In the genomic region with DNA sequence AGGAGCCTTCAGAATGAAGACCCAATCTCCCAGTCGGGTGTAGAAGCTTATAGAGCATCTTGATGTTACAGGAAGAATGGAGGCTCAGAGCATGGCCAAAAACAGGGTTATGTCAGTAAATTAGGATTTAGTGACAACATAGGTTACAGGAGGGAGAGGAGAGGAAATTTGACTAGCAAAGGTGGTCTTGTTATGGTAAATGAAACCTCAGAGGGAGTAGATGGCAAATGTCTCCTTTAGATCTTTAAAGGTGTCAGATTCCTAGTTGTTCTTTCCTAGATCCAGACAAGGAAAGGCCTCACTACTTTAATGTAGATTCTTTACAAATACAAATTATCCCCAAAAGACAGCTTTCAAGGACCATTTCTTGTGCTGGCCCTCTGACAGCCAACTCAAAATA, we compare ENCODE assay signal across 16 cellular contexts.
DNase-seq lines count a peak whose midpoint lies in the region; ATAC-seq and TF ChIP-seq lines count a peak whose summit lies in the region.
"Had no signal": no experiment of that assay in that cellular context is flagged by ENCODE, and none has a peak within 500 bp of the region (broad histone marks: within the 10 kb centered on the region; RNA-seq: fewer than 3 reads in every experiment).

No MANE protein-coding gene starts in this region.

- H3K36me3 ChIP-seq in iPS-20b (ENCODE audit: insufficient read depth, low read depth, low read length): no peaks in the 10 kb centered on the region
- H3K36me3 ChIP-seq in prostate gland: no peaks in the 10 kb centered on the region
- H3K36me3 ChIP-seq in upper lobe of right lung: no peaks in the 10 kb centered on the region
- H3K36me3 ChIP-seq: BLaER1 had no signal

- no peaks in the 10 kb centered on the region for H3K79me1 ChIP-seq in H9 (ENCODE audit: insufficient read depth, low read depth, low read length, poor library complexity, severe bottlenecking)

- H3T11ph ChIP-seq in H9 (ENCODE audit: low read length): no peak overlapping the region

- H3K4me3 Mint-ChIP-seq in H9 (no peak overlapping the region), WTC11 (no peak overlapping the region)
- no peak overlapping the region for H3K4me3 Mint-ChIP-seq in naive thymus-derived CD8-positive, alpha-beta T cell
- H3K4me3 Mint-ChIP-seq: CD14-positive monocyte; CD4-positive, alpha-beta memory T cell had no signal

- H3K9me3 ChIP-seq in H9 (ENCODE audit: control insufficient read depth, low read depth, low read length) (no peaks in the 10 kb centered on the region), iPS-20b (ENCODE audit: insufficient read depth, low read depth, low read length) (no peaks in the 10 kb centered on the region), prostate gland (no peaks in the 10 kb centered on the region), upper lobe of right lung (no peaks in the 10 kb centered on the region)
- H3K9me3 ChIP-seq: BLaER1 had no signal

- TF ChIP-seq POLR2A in prostate gland (IDR thresholded peaks at IDR 0.05): no peak

- no peak overlapping the region for H3K4me2 ChIP-seq in H9 (ENCODE audit: insufficient read depth, insufficient read length, low read length)
- H3K4me2 ChIP-seq: BLaER1 had no signal

- H2BK15ac ChIP-seq in H9 (ENCODE audit: low read depth, low read length): no peak overlapping the region

- TF ChIP-seq CTCF in H9 (conservative IDR thresholded peaks at IDR 0.05) (no peak), WTC11 (IDR thresholded peaks at IDR 0.05) (no peak), prostate gland (IDR thresholded peaks at IDR 0.05) (no peak), upper lobe of right lung (IDR thresholded peaks at IDR 0.05) (no peak)

- ATAC-seq in WTC11 (peak; percentile 70), upper lobe of right lung (no peak)
- ATAC-seq in naive thymus-derived CD8-positive, alpha-beta T cell: no peak

- no peak overlapping the region for H2AFZ ChIP-seq in H9 (ENCODE audit: low read length)
- H2AFZ ChIP-seq: GM23248 had no signal

- no peak overlapping the region for H3K4ac ChIP-seq in H9 (ENCODE audit: low read depth, low read length)

- H3K9me3 Mint-ChIP-seq in H9: no peaks in the 10 kb centered on the region
- H3K9me3 Mint-ChIP-seq in WTC11: peaks cover 5% of the 10 kb centered on the region
- peaks cover 0 to 30% (median 5%) of the 10 kb centered on the region in 9 donors for H3K9me3 Mint-ChIP-seq in naive thymus-derived CD8-positive, alpha-beta T cell

- H2BK12ac ChIP-seq in H9 (ENCODE audit: insufficient read length, low read depth, low read length): no peak overlapping the region

- no peaks in the 10 kb centered on the region for H3K23me2 ChIP-seq in H9 (ENCODE audit: insufficient read length, low read depth, low read length, poor library complexity, severe bottlenecking)

- no peaks in the 10 kb centered on the region for H3K27me3 Mint-ChIP-seq in H9 (ENCODE audit: low read depth)
- H3K27me3 Mint-ChIP-seq in WTC11 (ENCODE audit: low read depth): no peaks in the 10 kb centered on the region
- H3K27me3 Mint-ChIP-seq in naive thymus-derived CD8-positive, alpha-beta T cell: no peaks in the 10 kb centered on the region
- H3K27me3 Mint-ChIP-seq: CD4-positive, alpha-beta memory T cell had no signal

- H3K4me1 ChIP-seq in H9 (ENCODE audit: insufficient read depth, low read length) (peaks cover 2% of the 10 kb centered on the region; the same call in 1 of the 2 replicates), iPS-20b (ENCODE audit: insufficient read depth, low read length) (peaks cover 29% of the 10 kb centered on the region), prostate gland (replicated peaks) (no peaks in the 10 kb centered on the region), upper lobe of right lung (no peaks in the 10 kb centered on the region)
- H3K4me1 ChIP-seq: BLaER1 had no signal

- H3K9ac ChIP-seq in H9 (ENCODE audit: extremely low read depth, insufficient read length, low read length) (no peak overlapping the region), iPS-20b (ENCODE audit: low read depth, low read length) (no peak overlapping the region)
- H3K9ac ChIP-seq: BLaER1, GM23248 had no signal

- no peak overlapping the region for H2BK120ac ChIP-seq in H9 (ENCODE audit: low read depth, low read length, poor library complexity, severe bottlenecking)

- H4K5ac ChIP-seq in H9 (ENCODE audit: insufficient read length, low read depth, low read length): no peak overlapping the region

- DNase-seq in H9: no peak
- no peak for DNase-seq in WTC11 (ENCODE audit: low spot score)
- no peak for DNase-seq in prostate gland (ENCODE audit: low spot score)
- DNase-seq in activated CD8-positive, alpha-beta memory T cell treated with anti-CD3 and anti-CD28 coated beads, Interleukin-2, amount 50 U/mL, for 4 hours: no peak
- no peak for DNase-seq in naive thymus-derived CD8-positive, alpha-beta T cell
- no peak for DNase-seq in upper lobe of right lung
- DNase-seq: 8988T; CD4-positive, alpha-beta memory T cell; DMS153; DMS79; GDM1; GM23248; HCEC 1CT had no signal

- H4K8ac ChIP-seq in H9 (replicated peaks; ENCODE audit: insufficient read length, low read depth, low read length): no peak overlapping the region

- H3K4me1 Mint-ChIP-seq in H9 (peaks cover 28 to 30% of the 10 kb centered on the region in 2 experiments), WTC11 (peaks cover 41% of the 10 kb centered on the region)
- H3K4me1 Mint-ChIP-seq in naive thymus-derived CD8-positive, alpha-beta T cell: no peaks in the 10 kb centered on the region
- H3K4me1 Mint-ChIP-seq: CD14-positive monocyte; CD4-positive, alpha-beta memory T cell had no signal

- H3K23ac ChIP-seq in H9 (ENCODE audit: insufficient read length, low read depth, low read length): no peak overlapping the region

- peak overlapping the region; percentile 24; the same call in 1 of the 2 replicates for H3K4me3 ChIP-seq in iPS-20b (ENCODE audit: low read length)
- no peak overlapping the region for H3K4me3 ChIP-seq in prostate gland
- no peak overlapping the region for H3K4me3 ChIP-seq in upper lobe of right lung
- H3K4me3 ChIP-seq: BLaER1, GM23248 had no signal

- H4K91ac ChIP-seq in H9 (ENCODE audit: insufficient read length, low read depth, low read length): no peak overlapping the region

- no peak overlapping the region for H2BK5ac ChIP-seq in H9 (ENCODE audit: insufficient read length, low read length)

- no peak overlapping the region for H2AK5ac ChIP-seq in H9 (ENCODE audit: insufficient read length, low read length)

- H3K14ac ChIP-seq in H9 (ENCODE audit: insufficient read depth, low read length): no peak overlapping the region

- no peaks in the 10 kb centered on the region for H3K36me3 Mint-ChIP-seq in H9 (ENCODE audit: insufficient read depth in 1 of 3, low read depth in 3 of 3)
- H3K36me3 Mint-ChIP-seq in WTC11: no peaks in the 10 kb centered on the region
- no peaks in the 10 kb centered on the region for H3K36me3 Mint-ChIP-seq in naive thymus-derived CD8-positive, alpha-beta T cell
- H3K36me3 Mint-ChIP-seq: CD14-positive monocyte; CD4-positive, alpha-beta memory T cell had no signal

- H3K27ac Mint-ChIP-seq in H9 (peak overlapping the region in 2 of 3 experiments; percentile 15 to 76; a peak in 3 of 7 replicates), WTC11 (peak overlapping the region; percentile 91)
- H3K27ac Mint-ChIP-seq in naive thymus-derived CD8-positive, alpha-beta T cell: no peak overlapping the region
- H3K27ac Mint-ChIP-seq: CD14-positive monocyte; CD4-positive, alpha-beta memory T cell had no signal

- no peak overlapping the region for H3K18ac ChIP-seq in H9 (ENCODE audit: insufficient read length, low read depth, low read length)

- no peaks in the 10 kb centered on the region for H3K27me3 ChIP-seq in H9 (ENCODE audit: insufficient read depth, low read length)
- H3K27me3 ChIP-seq in iPS-20b (ENCODE audit: insufficient read depth, low read length): no peaks in the 10 kb centered on the region
- H3K27me3 ChIP-seq in prostate gland (replicated peaks; ENCODE audit: insufficient read depth): no peaks in the 10 kb centered on the region
- no peaks in the 10 kb centered on the region for H3K27me3 ChIP-seq in upper lobe of right lung
- H3K27me3 ChIP-seq: BLaER1 had no signal

- no peak overlapping the region for H3K56ac ChIP-seq in H9 (ENCODE audit: insufficient read length, low read depth, low read length)

- H4K20me1 ChIP-seq in H9 (ENCODE audit: control insufficient read depth, insufficient read depth, insufficient read length): no peaks in the 10 kb centered on the region
- H4K20me1 ChIP-seq: BLaER1 had no signal

- H2BK20ac ChIP-seq in H9 (ENCODE audit: low read depth, low read length, poor library complexity, severe bottlenecking): no peak overlapping the region

- CTCF ChIA-PET in WTC11 (lab: Charles Lee): no interaction called here

- H3K79me2 ChIP-seq in H9 (ENCODE audit: insufficient read depth, low read length): no peaks in the 10 kb centered on the region

- intact Hi-C loops in prostate gland (cut with DNase I) (no loop called here), upper lobe of right lung (cut with DNase I) (no loop called here)

- no CpG with 5 or more reads among the region's 1 CpG for WGBS in H9 (ENCODE audit: extremely low coverage, insufficient read length, low lambda C conversion rate)
- 56% methylated on average over 1 of the region's 1 CpG for WGBS in prostate gland

- POLR2A ChIA-PET in WTC11 (lab: Charles Lee): interaction anchor here (0.8 kb wide), 1 partner anchor 12 kb away, joined by 5 read pairs; no protein-coding TSS in a partner anchor
- POLR2A ChIA-PET in naive thymus-derived CD8-positive, alpha-beta T cell (lab: Charles Lee): no interaction called here

- no peak overlapping the region for H3K27ac ChIP-seq in H9 (ENCODE audit: insufficient read length, low read depth, low read length)
- H3K27ac ChIP-seq in iPS-20b (ENCODE audit: low read length): no peak overlapping the region
- H3K27ac ChIP-seq in prostate gland: no peak overlapping the region
- H3K27ac ChIP-seq in upper lobe of right lung: no peak overlapping the region
- H3K27ac ChIP-seq: BLaER1, GM23248 had no signal

TF ChIP-seq in WTC11, 78 proteins besides CTCF, POLR2A, EP300 and RAD21 (continues in another document):
- TF ChIP-seq MYBL2 (CRISPR knock-in tag; IDR thresholded peaks at IDR 0.05) (no peak), ETV6 (CRISPR knock-in tag; IDR thresholded peaks at IDR 0.05) (no peak), ZSCAN18 (CRISPR knock-in tag; IDR thresholded peaks at IDR 0.05) (no peak), EMX1 (CRISPR knock-in tag; IDR thresholded peaks at IDR 0.05) (no peak), GTF2I (CRISPR knock-in tag; conservative IDR thresholded peaks at IDR 0.05) (no peak)

Comparison
In these comparisons a context has a peak if more than half of its experiments do, and no peak if none do; other contexts are left out.
1. H3K27ac Mint-ChIP-seq: peak in H9 (2 of 3) and WTC11 (single experiment); none in naive thymus-derived CD8-positive, alpha-beta T cell (0 of 10).